Comparison of ENCODE assay signal across 28 cellular contexts in the genomic region with DNA sequence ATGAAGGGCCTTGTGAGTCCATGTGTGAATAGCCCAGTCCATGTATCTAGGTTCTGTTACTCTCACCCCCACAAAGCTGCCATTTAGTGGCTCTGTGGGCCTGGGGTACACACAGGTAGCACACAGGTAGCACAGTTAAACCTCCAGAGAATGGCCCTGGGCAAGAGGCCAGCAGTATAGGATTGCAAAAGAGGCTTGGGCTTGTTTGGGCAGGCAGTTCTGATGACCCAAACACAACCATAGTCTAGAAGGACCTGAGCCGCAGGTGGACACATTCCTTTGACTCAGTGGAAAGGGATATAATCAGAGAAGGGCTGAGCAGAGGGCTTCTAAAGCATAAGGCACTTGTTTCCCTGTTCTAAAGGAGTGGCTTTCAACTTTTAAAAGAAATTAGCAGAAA.
"Had no signal": no experiment of that assay in that cellular context is flagged by ENCODE, and none has a peak within 500 bp of the region (broad histone marks: within the 10 kb centered on the region; RNA-seq: fewer than 3 reads in every experiment).

No MANE protein-coding gene starts in this region.

- H3K4me3 Mint-ChIP-seq: IgD-negative memory B cell had no signal

- H3K9me3 Mint-ChIP-seq: IgD-negative memory B cell had no signal

- ATAC-seq: K562, Panc1, PC-3, Right ventricle myocardium inferior, SK-N-SH treated with all-trans-retinoic acid at 6 μM for 48 hours had no signal

- DNase-seq: Kasumi-1; MV-4-11; NCI-H1048; NCI-H1105; NCI-H1417; NCI-H1436 treated with DMSO at 0.1 percent for 48 hours; NCI-H1694; NCI-H187 treated with DMSO at 0.1 percent for 48 hours; NCI-H2029 treated with DMSO at 0.1 percent for 48 hours; NCI-H2171 treated with DMSO at 0.1 percent for 48 hours; NCI-H345; NCI-H446 treated with DMSO at 0.1 percent for 48 hours; NCI-H510A treated with DMSO at 0.1 percent for 48 hours; NCI-H526; NCI-H748 treated with DMSO at 0.1 percent for 48 hours; NK-92 treated with Interleukin-12 subunit alpha and Interleukin-12 subunit beta, amount 100 ng/mL, for 24 hours; PC-3; SHP77 treated with DMSO at 0.1 percent for 48 hours; SJCRH30; T-helper 1 cell had no signal

- H3K9me3 ChIP-seq: SJCRH30 had no signal

- H3K27me3 Mint-ChIP-seq: IgD-negative memory B cell had no signal

- H3K4me1 ChIP-seq: SJCRH30 had no signal

- H3K36me3 Mint-ChIP-seq: IgD-negative memory B cell had no signal

- H3K36me3 ChIP-seq: SJCRH30 had no signal

- H3K27ac ChIP-seq: HL-60, KMS-11, RWPE1, SJCRH30 had no signal

- H3K4me1 Mint-ChIP-seq: IgD-negative memory B cell had no signal

- H3K4me3 ChIP-seq: K562, SJCRH30 had no signal

- H3K27ac Mint-ChIP-seq: IgD-negative memory B cell had no signal
